8 cellular contexts compared by ENCODE assay signal in genomic region chr12:47904647-47905312, GRCh38. TPM values are rescaled to one million over a fixed set of nuclear protein-coding genes. Genes with fewer than 3 reads are reported as not detected.
DNase-seq lines count a peak whose midpoint lies in the region; ATAC-seq, FAIRE-seq and TF ChIP-seq lines count a peak whose summit lies in the region.

Gene VDR (minus strand): TSS chr12:47904994. CDS start chr12:47879113, 25,881 bp downstream.

- H4K20me1 ChIP-seq in endothelial cell of umbilical vein (replicated peaks; ENCODE audit: control insufficient read depth, extremely low read depth, insufficient read depth, low read length): no peaks in the 10 kb centered on the region

- H3K27ac ChIP-seq in endothelial cell of umbilical vein (ENCODE audit: insufficient read depth, low read depth, low read length): no peak within 1 kb of the TSS

- peak; percentile 72 for FAIRE-seq in endothelial cell of umbilical vein (lab: Jason Lieb, UNC)

- POLR2A ChIA-PET in endothelial cell of umbilical vein (lab: Charles Lee): interaction anchor here (0.7 kb wide), 1 partner anchor 11 kb away, joined by 3 read pairs; no protein-coding TSS in a partner anchor

- no peak for TF ChIP-seq POLR2A in endothelial cell of umbilical vein (IDR thresholded peaks at IDR 0.05; ENCODE audit: low read depth, low read length)

- CTCF ChIA-PET in endothelial cell of umbilical vein (lab: Charles Lee): interaction anchor here (0.6 to 2.4 kb wide), 18 partner anchors 8 to 293 kb away, joined by 3 to 13 read pairs (median 4); partner anchors contain the start of gene TMEM106C

- H3K9me3 ChIP-seq in endothelial cell of umbilical vein (replicated peaks; ENCODE audit: control insufficient read depth, insufficient read depth, low read length) (no peaks in the 10 kb centered on the region), mononuclear cell (ENCODE audit: low read depth, low read length) (no peaks in the 10 kb centered on the region)

- H3K27me3 ChIP-seq in endothelial cell of umbilical vein (ENCODE audit: control insufficient read depth in 2 of 2, insufficient read depth in 2 of 2, low read length in 2 of 2): peaks cover 30 to 34% of the 10 kb centered on the region in 2 experiments
- H3K27me3 ChIP-seq in mononuclear cell (ENCODE audit: insufficient read depth, low read length): peaks cover 21% of the 10 kb centered on the region

- H3K4me1 ChIP-seq in endothelial cell of umbilical vein (ENCODE audit: control insufficient read depth, extremely low read depth, insufficient read depth, low read length): peaks cover 20% of the 10 kb centered on the region
- H3K4me1 ChIP-seq in mononuclear cell (ENCODE audit: insufficient read depth, low read length): peaks cover 58% of the 10 kb centered on the region

- peak in 1 of 2 donors; percentile 19 for TF ChIP-seq CTCF in endothelial cell of umbilical vein (IDR thresholded peaks at IDR 0.05; ENCODE audit: extremely low read depth in 1 of 2, insufficient read depth in 1 of 2, low read depth in 1 of 2, low read length in 2 of 2)

- intact Hi-C loops in endothelial cell of umbilical vein (cut with micrococcal nuclease): loop anchor here (5.0 kb wide), 1 partner anchor 43 kb away; no protein-coding TSS in a partner anchor

- peak; percentile 77 for ATAC-seq in GM19397 (IDR thresholded peaks at IDR 0.05; ENCODE audit: unreplicated experiment)

- DNase-seq in C1 segment of cervical spinal cord (lab: John Stamatoyannopoulos, UW): peak in 9 of 14 donors; percentile 15 to 69 (median 32)
- DNase-seq in HPDE6-E6E7 (ENCODE audit: extremely low spot score): peak; percentile 89
- peak; percentile 78 to 80 for DNase-seq in NOMO-1 (lab: John Stamatoyannopoulos, UW; ENCODE audit: unreplicated experiment in 2 of 2)
- peak in 2 of 3 experiments; percentile 56 to 58 for DNase-seq in activated CD8-positive, alpha-beta memory T cell treated with anti-CD3 and anti-CD28 coated beads for 48 hours (ENCODE audit: low read depth in 2 of 3, low spot score in 2 of 3)
- peak; percentile 61 for DNase-seq in endothelial cell of umbilical vein (ENCODE audit: low read depth, low spot score)
- peak; percentile 29 to 34 for DNase-seq in stimulated activated CD8-positive, alpha-beta memory T cell treated with anti-CD3 and anti-CD28 coated beads, Interleukin-4, amount 100 ng/mL, for 4 hours (ENCODE audit: low read depth in 2 of 2, low spot score in 1 of 2)

- no peaks in the 10 kb centered on the region for H3K36me3 ChIP-seq in endothelial cell of umbilical vein (ENCODE audit: control insufficient read depth in 2 of 2, extremely low read depth in 1 of 2, insufficient read depth in 2 of 2, low read length in 2 of 2)

- H3K9ac ChIP-seq in endothelial cell of umbilical vein (replicated peaks; ENCODE audit: extremely low read depth, insufficient read depth, low read length): no peak within 1 kb of the TSS

- no TSS peak for BruUV-seq in endothelial cell of umbilical vein (replicated peaks; lab: Mats Ljungman, UMichigan)

- no peaks in the 10 kb centered on the region for H3K9me1 ChIP-seq in endothelial cell of umbilical vein (replicated peaks; ENCODE audit: control insufficient read depth, extremely low read depth, insufficient read depth, low read length)

- peak within 1 kb of the TSS; percentile 91 for H3K4me2 ChIP-seq in endothelial cell of umbilical vein (ENCODE audit: insufficient read depth, low read length)

- peak within 1 kb of the TSS; percentile 36 to 59 (median 44) for H3K4me3 ChIP-seq in endothelial cell of umbilical vein (replicated peaks in 1 of 3; ENCODE audit: insufficient read depth in 1 of 3, low read depth in 1 of 3, low read length in 3 of 3)
- peak within 1 kb of the TSS; percentile 60 for H3K4me3 ChIP-seq in mononuclear cell (ENCODE audit: low read length)

- peak within 1 kb of the TSS; percentile 56 for H2AFZ ChIP-seq in endothelial cell of umbilical vein (ENCODE audit: low read depth, low read length)

- no peaks in the 10 kb centered on the region for H3K79me2 ChIP-seq in endothelial cell of umbilical vein (ENCODE audit: control insufficient read depth, insufficient read depth, low read length)

- dilution Hi-C loops in endothelial cell of umbilical vein (cut with MboI; ENCODE audit: extremely low pct_ligation_motif_present, low sequenced_read_pairs): no loop called here

TF ChIP-seq in endothelial cell of umbilical vein, 7 proteins besides CTCF, POLR2A, EP300 and RAD21:
- TF ChIP-seq POLR2AphosphoS5 (IDR thresholded peaks at IDR 0.05; ENCODE audit: insufficient read depth, low read depth, low read length) (no peak), GATA2 (IDR thresholded peaks at IDR 0.05; ENCODE audit: insufficient read depth, insufficient read length, low read depth, low read length) (no peak), MYC (IDR thresholded peaks at IDR 0.05; ENCODE audit: low read depth, low read length) (no peak), JUN (IDR thresholded peaks at IDR 0.05; ENCODE audit: borderline replicate concordance, insufficient read depth, insufficient read length, low read depth) (no peak), EZH2 (IDR thresholded peaks at IDR 0.05; ENCODE audit: borderline replicate concordance, low read depth, low read length, severe bottlenecking) (no peak), FOS (IDR thresholded peaks at IDR 0.05; ENCODE audit: borderline replicate concordance, insufficient read depth, low read length) (no peak), MAX (IDR thresholded peaks at IDR 0.05; ENCODE audit: insufficient read depth, insufficient read length) (no peak)

RNA-seq across cellular contexts. Expression of gene VDR, which starts in this region (rescaled TPM):
- total RNA-seq in endothelial cell of umbilical vein: 0.48 and 0.73 TPM in 2 replicates
- 0.81 and 0.91 TPM in 2 replicates for polyA plus RNA-seq in endothelial cell of umbilical vein
- 0.72 and 0.88 TPM in 2 replicates for polyA plus RNA-seq in endothelial cell of umbilical vein (2011; cell fraction: cytosol; rRNA removed)
- polyA plus RNA-seq in endothelial cell of umbilical vein (2011; cell fraction: nucleus; rRNA removed): 0.41 and 0.46 TPM in 2 replicates
- 0.80 and 1.2 TPM in 2 replicates for polyA plus RNA-seq in endothelial cell of umbilical vein (2012)
- 1.3 and 2.8 TPM in 2 replicates for polyA minus RNA-seq in endothelial cell of umbilical vein
- polyA minus RNA-seq in endothelial cell of umbilical vein (2011; cell fraction: cytosol; rRNA and poly(A)+ RNA removed): 4.9 TPM
- polyA minus RNA-seq in endothelial cell of umbilical vein (2011; cell fraction: nucleus; rRNA and poly(A)+ RNA removed): 0.43 and 0.77 TPM in 2 replicates
- 6.0 TPM for total RNA-seq in mononuclear cell

Comparison
In these comparisons a context has a peak if more than half of its experiments do, and no peak if none do; other contexts are left out.
1. DNase-seq: peak in every context shown above with its lines; median percentile 89 in HPDE6-E6E7; 79 in NOMO-1; 61 in endothelial cell of umbilical vein; 57 in activated CD8-positive, alpha-beta memory T cell treated with anti-CD3 and anti-CD28 coated beads for 48 hours; 32 in C1 segment of cervical spinal cord; 32 in stimulated activated CD8-positive, alpha-beta memory T cell treated with anti-CD3 and anti-CD28 coated beads, Interleukin-4, amount 100 ng/mL, for 4 hours.